Comparison of ENCODE assay signal across 1 cellular context in genomic region chr11:81570669-81571068, GRCh38.
TF ChIP-seq lines count a peak whose summit lies in the region.

No MANE protein-coding gene starts in this region.

TF ChIP-seq in GM23338, 12 proteins besides CTCF, POLR2A, EP300 and RAD21 (continued from another document):
- TF ChIP-seq, protein P1, sequence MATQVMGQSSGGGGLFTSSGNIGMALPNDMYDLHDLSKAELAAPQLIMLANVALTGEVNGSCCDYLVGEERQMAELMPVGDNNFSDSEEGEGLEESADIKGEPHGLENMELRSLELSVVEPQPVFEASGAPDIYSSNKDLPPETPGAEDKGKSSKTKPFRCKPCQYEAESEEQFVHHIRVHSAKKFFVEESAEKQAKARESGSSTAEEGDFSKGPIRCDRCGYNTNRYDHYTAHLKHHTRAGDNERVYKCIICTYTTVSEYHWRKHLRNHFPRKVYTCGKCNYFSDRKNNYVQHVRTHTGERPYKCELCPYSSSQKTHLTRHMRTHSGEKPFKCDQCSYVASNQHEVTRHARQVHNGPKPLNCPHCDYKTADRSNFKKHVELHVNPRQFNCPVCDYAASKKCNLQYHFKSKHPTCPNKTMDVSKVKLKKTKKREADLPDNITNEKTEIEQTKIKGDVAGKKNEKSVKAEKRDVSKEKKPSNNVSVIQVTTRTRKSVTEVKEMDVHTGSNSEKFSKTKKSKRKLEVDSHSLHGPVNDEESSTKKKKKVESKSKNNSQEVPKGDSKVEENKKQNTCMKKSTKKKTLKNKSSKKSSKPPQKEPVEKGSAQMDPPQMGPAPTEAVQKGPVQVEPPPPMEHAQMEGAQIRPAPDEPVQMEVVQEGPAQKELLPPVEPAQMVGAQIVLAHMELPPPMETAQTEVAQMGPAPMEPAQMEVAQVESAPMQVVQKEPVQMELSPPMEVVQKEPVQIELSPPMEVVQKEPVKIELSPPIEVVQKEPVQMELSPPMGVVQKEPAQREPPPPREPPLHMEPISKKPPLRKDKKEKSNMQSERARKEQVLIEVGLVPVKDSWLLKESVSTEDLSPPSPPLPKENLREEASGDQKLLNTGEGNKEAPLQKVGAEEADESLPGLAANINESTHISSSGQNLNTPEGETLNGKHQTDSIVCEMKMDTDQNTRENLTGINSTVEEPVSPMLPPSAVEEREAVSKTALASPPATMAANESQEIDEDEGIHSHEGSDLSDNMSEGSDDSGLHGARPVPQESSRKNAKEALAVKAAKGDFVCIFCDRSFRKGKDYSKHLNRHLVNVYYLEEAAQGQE (IDR thresholded peaks at IDR 0.05; ENCODE audit: unreplicated experiment): no peak
- TF ChIP-seq POLR2AphosphoS5 (IDR thresholded peaks at IDR 0.05; ENCODE audit: low read depth): no peak
- no peak for TF ChIP-seq JUNB (IDR thresholded peaks at IDR 0.05; ENCODE audit: unreplicated experiment)
- no peak for TF ChIP-seq ZNF114 (CRISPR knock-in tag; IDR thresholded peaks at IDR 0.05)
